Comparison of ENCODE assay signal across 8 cellular contexts in genomic region chr6:149895702-149896310, GRCh38. TPM values are rescaled to one million over a fixed set of nuclear protein-coding genes. Genes with fewer than 3 reads are reported as not detected.
A peak's percentile ranks its signal among the peaks of the same experiment; 100 is the strongest.
DNase-seq lines count a peak whose midpoint lies in the region; ATAC-seq, FAIRE-seq and TF ChIP-seq lines count a peak whose summit lies in the region.

No MANE protein-coding gene starts in this region.

- CTCF ChIA-PET in HEK293T (lab: Yijun Ruan, JAX), result interaction anchor here (0.6 to 1.2 kb wide), 2 partner anchors 16 to 73 kb away, joined by 4 read pairs; no protein-coding TSS in a partner anchor
- CTCF ChIA-PET in K562 (lab: Yijun Ruan, JAX; ENCODE audit: low intra/inter-chr PET ratio), result no interaction called here

- H3K9me3 ChIP-seq in RWPE2 (ENCODE audit: severe bottlenecking) (no peaks in the 10 kb centered on the region), K562 (replicated peaks; ENCODE audit: control insufficient read depth, insufficient read depth, low read depth, low read length) (no peaks in the 10 kb centered on the region), mucosa of descending colon (no peaks in the 10 kb centered on the region)

- TF ChIP-seq CTCF in RWPE2 (IDR thresholded peaks at IDR 0.05; ENCODE audit: poor library complexity, severe bottlenecking), result no peak
- no peak for TF ChIP-seq CTCF in K562 (IDR thresholded peaks at IDR 0.05 in 2 of 3, conservative IDR thresholded peaks at IDR 0.05 in 1 of 3; ENCODE audit: insufficient read depth in 2 of 3, low read depth in 1 of 3, low read length in 3 of 3)
- TF ChIP-seq CTCF in mucosa of descending colon (IDR thresholded peaks at IDR 0.05), result no peak

- H2AFZ ChIP-seq in K562 (ENCODE audit: low read depth, low read length), result no peak overlapping the region; the same call in 1 of the 2 replicates

- H3K4me3 ChIP-seq in RWPE2 (ENCODE audit: severe bottlenecking), result no peak overlapping the region
- H3K4me3 ChIP-seq in K562, result no peak overlapping the region
- H3K4me3 ChIP-seq in mucosa of descending colon, result no peak overlapping the region

- POLR2A ChIA-PET in HEK293T (lab: Yijun Ruan, JAX), result no interaction called here
- POLR2A ChIA-PET in K562 (lab: Yijun Ruan, JAX), result interaction anchor here (1.0 to 1.4 kb wide), 3 partner anchors 9 to 25 kb away, joined by 3 to 13 read pairs (median 3); no protein-coding TSS in a partner anchor

- BruUV-seq in K562 (replicated peaks; lab: Mats Ljungman, UMichigan), result no TSS peak

- H3K4me1 ChIP-seq in RWPE2 (ENCODE audit: insufficient read depth, poor library complexity, severe bottlenecking) (peaks cover 51% of the 10 kb centered on the region), K562 (replicated peaks in 1 of 2; ENCODE audit: control insufficient read depth in 2 of 2, insufficient read depth in 2 of 2, low read length in 2 of 2) (no peaks in the 10 kb centered on the region), mucosa of descending colon (ENCODE audit: low read depth) (peaks cover 30% of the 10 kb centered on the region)

- H3K27me3 ChIP-seq in RWPE2 (ENCODE audit: insufficient read depth, poor library complexity, severe bottlenecking) (no peaks in the 10 kb centered on the region), K562 (ENCODE audit: control insufficient read depth in 2 of 2, insufficient read depth in 2 of 2, low read length in 2 of 2) (peaks cover 37 to 60% of the 10 kb centered on the region in 2 experiments)

- intact Hi-C loops in K562 (cut with micrococcal nuclease) (no loop called here), mucosa of descending colon (cut with DNase I, micrococcal nuclease) (no loop called here)

- no peaks in the 10 kb centered on the region for H3K9me1 ChIP-seq in K562 (ENCODE audit: control insufficient read depth, insufficient read depth, low read length)

- TF ChIP-seq RAD21 in K562 (CRISPR knock-in tag; conservative IDR thresholded peaks at IDR 0.05 in 1 of 2, IDR thresholded peaks at IDR 0.05 in 1 of 2), result no peak

- in situ Hi-C loops in K562 (cut with MboI), result no loop called here

- H3K9ac ChIP-seq in K562 (ENCODE audit: insufficient read depth in 1 of 2, low read depth in 2 of 2, low read length in 2 of 2), result no peak overlapping the region

- TF ChIP-seq POLR2A in K562 (conservative IDR thresholded peaks at IDR 0.05), result no peak

- FAIRE-seq in K562 (lab: Jason Lieb, UNC), result no peak

- DNase-seq in HEK293T (ENCODE audit: extremely low spot score), result peak; percentile 4
- DNase-seq in RWPE2 (ENCODE audit: low spot score), result no peak
- DNase-seq in K562 (ENCODE audit: extremely low read depth in 1 of 4, low spot score in 3 of 4), result peak in 1 of 4 experiments; percentile 7
- peak in 1 of 3 donors; percentile 34 for DNase-seq in mucosa of descending colon
- no peak for DNase-seq in NCI-H187 treated with DMSO at 0.1 percent for 48 hours (lab: John Stamatoyannopoulos, UW)
- DNase-seq in effector CD8-positive, alpha-beta T cell (lab: John Stamatoyannopoulos, UW), result no peak

- no peaks in the 10 kb centered on the region for H3K79me2 ChIP-seq in K562 (ENCODE audit: control insufficient read depth, insufficient read depth, low read length)

- H3K36me3 ChIP-seq in RWPE2 (ENCODE audit: low read depth) (no peaks in the 10 kb centered on the region), K562 (ENCODE audit: control insufficient read depth, insufficient read depth, low read length) (no peaks in the 10 kb centered on the region), mucosa of descending colon (ENCODE audit: low read depth) (no peaks in the 10 kb centered on the region)

- ATAC-seq in RWPE2 (ENCODE audit: low read depth) (peak; percentile 24), K562 (no peak), mucosa of descending colon (peak; percentile 23), HG03460 (IDR thresholded peaks at IDR 0.05; ENCODE audit: unreplicated experiment) (no peak), GM19395 (IDR thresholded peaks at IDR 0.05; ENCODE audit: unreplicated experiment) (no peak)

- no peak overlapping the region for H3K4me2 ChIP-seq in K562 (ENCODE audit: insufficient read depth, low read length)

- TF ChIP-seq EP300 in K562 (IDR thresholded peaks at IDR 0.05; ENCODE audit: low read length), result no peak

- no peaks in the 10 kb centered on the region for H4K20me1 ChIP-seq in K562 (replicated peaks; ENCODE audit: control insufficient read depth, insufficient read depth, low read length)

- 29% methylated on average over 5 of the region's 5 CpGs for WGBS in K562 (ENCODE audit: insufficient coverage, low coverage, missing lambda C conversion rate)

- H3K27ac ChIP-seq in RWPE2 (ENCODE audit: poor library complexity, severe bottlenecking), result peak overlapping the region; percentile 87
- H3K27ac ChIP-seq in K562 (ENCODE audit: extremely low read depth, low read depth, low read length), result no peak overlapping the region

RNA-seq across cellular contexts. Expression of gene RAET1E, which starts 2.1 kb away (rescaled TPM):
- total RNA-seq in K562 (2011; cell fraction: chromatin; rRNA removed; ENCODE audit: low replicate concordance), result not detected in 2 replicates
- not detected in 2 replicates for total RNA-seq in K562 (2011; cell fraction: nucleolus; rRNA removed)
- total RNA-seq in K562 (2011; cell fraction: nucleoplasm; rRNA removed), result not detected in 2 replicates
- total RNA-seq in K562 (2014; rRNA removed) (not detected in 2 replicates), K562 (2014; rRNA removed; fragmentation: Illumina TruSeq; extraction: Trizol) (not detected in 2 replicates), K562 (2015; rRNA removed; fragmentation: Illumina TruSeq; extraction: Trizol) (not detected in 2 replicates), K562 (2021) (not detected in 2 replicates), mucosa of descending colon (under 1 TPM in 2 of 3 donors, not detected in 1; 0.16 to 0.58 TPM)
- polyA plus RNA-seq in K562 (2011; rRNA removed) (not detected in 2 replicates), K562 (2014; fragmentation: Illumina TruSeq; extraction: Trizol) (not detected in 2 replicates), K562 (2014; fragmentation: Nextera tagmentation; extraction: Ambion mirVana) (not detected), K562 (2014; rRNA removed) (not detected in 2 replicates)
- 0.01 and 0.18 TPM in 2 replicates for polyA plus RNA-seq in K562 (2011; cell fraction: cytosol; rRNA removed)
- polyA plus RNA-seq in K562 (2011; cell fraction: nucleus; rRNA removed), result 0.24 TPM in 1 of 2 replicates, not detected in the other
- polyA plus RNA-seq in K562 (2012), result not detected in 2 replicates
- not detected in 2 replicates for polyA minus RNA-seq in K562 (2011; rRNA and poly(A)+ RNA removed)
- polyA minus RNA-seq in K562 (2011; cell fraction: cytosol; rRNA and poly(A)+ RNA removed), result not detected in 2 replicates
- polyA minus RNA-seq in K562 (2011; cell fraction: nucleus; rRNA and poly(A)+ RNA removed), result 0.11 and 0.13 TPM in 2 replicates

RNA-seq across cellular contexts. Expression of gene RAET1G, which starts 27.1 kb away (rescaled TPM):
- total RNA-seq in K562 (2011; cell fraction: chromatin; rRNA removed; ENCODE audit: low replicate concordance), result not detected in 2 replicates
- total RNA-seq in K562 (2011; cell fraction: nucleolus; rRNA removed), result not detected in 2 replicates
- total RNA-seq in K562 (2011; cell fraction: nucleoplasm; rRNA removed), result 0.61 TPM in 1 of 2 replicates, not detected in the other
- total RNA-seq in K562 (2014; rRNA removed) (not detected in 2 replicates), K562 (2014; rRNA removed; fragmentation: Illumina TruSeq; extraction: Trizol) (not detected in 2 replicates), K562 (2015; rRNA removed; fragmentation: Illumina TruSeq; extraction: Trizol) (not detected in 2 replicates), K562 (2021) (not detected in 2 replicates), mucosa of descending colon (under 1 TPM in 1 of 3 donors, not detected in 2; 0.41 TPM)
- polyA plus RNA-seq in K562 (2011; rRNA removed) (0.11 TPM in 1 of 2 replicates, not detected in the other), K562 (2014; fragmentation: Illumina TruSeq; extraction: Trizol) (not detected in 2 replicates), K562 (2014; fragmentation: Nextera tagmentation; extraction: Ambion mirVana) (not detected), K562 (2014; rRNA removed) (not detected in 2 replicates)
- polyA plus RNA-seq in K562 (2011; cell fraction: cytosol; rRNA removed), result 0.13 TPM in 1 of 2 replicates, not detected in the other
- 0.16 TPM in 1 of 2 replicates, not detected in the other for polyA plus RNA-seq in K562 (2011; cell fraction: nucleus; rRNA removed)
- polyA plus RNA-seq in K562 (2012), result 0.07 TPM in 1 of 2 replicates, not detected in the other
- polyA minus RNA-seq in K562 (2011; rRNA and poly(A)+ RNA removed), result not detected in 2 replicates
- not detected in 2 replicates for polyA minus RNA-seq in K562 (2011; cell fraction: cytosol; rRNA and poly(A)+ RNA removed)
- polyA minus RNA-seq in K562 (2011; cell fraction: nucleus; rRNA and poly(A)+ RNA removed), result not detected in 2 replicates

RNA-seq across cellular contexts. Expression of gene LRP11, which starts 31.6 kb away (rescaled TPM):
- 3.8 and 4.9 TPM in 2 replicates for total RNA-seq in K562 (2011; cell fraction: chromatin; rRNA removed; ENCODE audit: low replicate concordance)
- 3.8 TPM in 2 replicates for total RNA-seq in K562 (2011; cell fraction: nucleolus; rRNA removed)
- total RNA-seq in K562 (2011; cell fraction: nucleoplasm; rRNA removed), result 3.6 and 5.7 TPM in 2 replicates
- total RNA-seq in K562 (2014; rRNA removed), result 2.2 and 4.6 TPM in 2 replicates
- total RNA-seq in K562 (2014; rRNA removed; fragmentation: Illumina TruSeq; extraction: Trizol), result 2.7 and 3.5 TPM in 2 replicates
- 2.4 and 2.6 TPM in 2 replicates for total RNA-seq in K562 (2015; rRNA removed; fragmentation: Illumina TruSeq; extraction: Trizol)
- total RNA-seq in K562 (2021), result 2.9 and 3.6 TPM in 2 replicates
- 2.6 and 8.2 TPM in 2 replicates for polyA plus RNA-seq in K562 (2011; rRNA removed)
- 3.2 and 7.3 TPM in 2 replicates for polyA plus RNA-seq in K562 (2011; cell fraction: cytosol; rRNA removed)
- polyA plus RNA-seq in K562 (2011; cell fraction: nucleus; rRNA removed), result 1.8 and 5.8 TPM in 2 replicates
- 2.6 and 2.7 TPM in 2 replicates for polyA plus RNA-seq in K562 (2012)
- 1.8 and 3.4 TPM in 2 replicates for polyA plus RNA-seq in K562 (2014; fragmentation: Illumina TruSeq; extraction: Trizol)
- polyA plus RNA-seq in K562 (2014; fragmentation: Nextera tagmentation; extraction: Ambion mirVana), result under 1 TPM; 0.51 to 0.94 TPM
- 2.0 and 2.1 TPM in 2 replicates for polyA plus RNA-seq in K562 (2014; rRNA removed)
- 3.6 and 13.1 TPM in 2 replicates for polyA minus RNA-seq in K562 (2011; rRNA and poly(A)+ RNA removed)
- 3.4 and 9.2 TPM in 2 replicates for polyA minus RNA-seq in K562 (2011; cell fraction: cytosol; rRNA and poly(A)+ RNA removed)
- 2.2 and 5.2 TPM in 2 replicates for polyA minus RNA-seq in K562 (2011; cell fraction: nucleus; rRNA and poly(A)+ RNA removed)
- total RNA-seq in mucosa of descending colon, result 10 to 100 TPM; 16.2 to 27.2 (median 26.1) TPM

RNA-seq across cellular contexts. Expression of gene ULBP2, which starts 46.0 kb away (rescaled TPM):
- total RNA-seq in K562 (2011; cell fraction: chromatin; rRNA removed; ENCODE audit: low replicate concordance), result 6.3 and 10.4 TPM in 2 replicates
- total RNA-seq in K562 (2011; cell fraction: nucleolus; rRNA removed), result 8.3 and 12.7 TPM in 2 replicates
- total RNA-seq in K562 (2011; cell fraction: nucleoplasm; rRNA removed), result 13.1 and 13.4 TPM in 2 replicates
- 0.50 and 0.57 TPM in 2 replicates for total RNA-seq in K562 (2014; rRNA removed)
- total RNA-seq in K562 (2014; rRNA removed; fragmentation: Illumina TruSeq; extraction: Trizol), result 0.96 and 1.2 TPM in 2 replicates
- total RNA-seq in K562 (2015; rRNA removed; fragmentation: Illumina TruSeq; extraction: Trizol), result 0.60 and 0.83 TPM in 2 replicates
- total RNA-seq in K562 (2021), result 0.78 and 1.2 TPM in 2 replicates
- 2.7 and 5.3 TPM in 2 replicates for polyA plus RNA-seq in K562 (2011; rRNA removed)
- polyA plus RNA-seq in K562 (2011; cell fraction: cytosol; rRNA removed), result 2.6 and 5.2 TPM in 2 replicates
- polyA plus RNA-seq in K562 (2011; cell fraction: nucleus; rRNA removed), result 1.4 and 3.5 TPM in 2 replicates
- polyA plus RNA-seq in K562 (2012), result 1.2 and 4.7 TPM in 2 replicates
- 1.8 and 2.4 TPM in 2 replicates for polyA plus RNA-seq in K562 (2014; fragmentation: Illumina TruSeq; extraction: Trizol)
- polyA plus RNA-seq in K562 (2014; fragmentation: Nextera tagmentation; extraction: Ambion mirVana), result 1 to 10 TPM; 3.2 to 4.1 TPM
- polyA plus RNA-seq in K562 (2014; rRNA removed), result 1.1 TPM in 2 replicates
- polyA minus RNA-seq in K562 (2011; rRNA and poly(A)+ RNA removed), result 1.4 and 2.9 TPM in 2 replicates
- polyA minus RNA-seq in K562 (2011; cell fraction: cytosol; rRNA and poly(A)+ RNA removed), result 0.86 TPM in 1 of 2 replicates, not detected in the other
- polyA minus RNA-seq in K562 (2011; cell fraction: nucleus; rRNA and poly(A)+ RNA removed), result 0.22 and 0.27 TPM in 2 replicates
- under 1 TPM in 1 of 3 donors, not detected in 2; 0.43 TPM for total RNA-seq in mucosa of descending colon

Comparison
In these comparisons a context has a peak if more than half of its experiments do, and no peak if none do; other contexts are left out.
1. ATAC-seq: peak in RWPE2 (single experiment) and mucosa of descending colon (single experiment); none in K562 (single experiment), HG03460 (single experiment) and GM19395 (single experiment).